Comparison of ENCODE assay signal across 8 cellular contexts in genomic region chr6:27754408-27754782, GRCh38.
DNase-seq lines count a peak whose midpoint lies in the region; ATAC-seq, FAIRE-seq and TF ChIP-seq lines count a peak whose summit lies in the region.

No MANE protein-coding gene starts in this region.

- DNase-seq in heart right ventricle (no peak), cardiac septum (ENCODE audit: low spot score) (no peak), immature natural killer cell (no peak), tibial nerve (ENCODE audit: low spot score in 2 of 2) (no peak), urothelium cell line (ENCODE audit: low spot score) (no peak), GOT3 (lab: John Stamatoyannopoulos, UW) (no peak), anterior cingulate cortex (lab: John Stamatoyannopoulos, UW) (no peak)
- no peak for DNase-seq in activated CD8-positive, alpha-beta T cell treated with anti-CD3 and anti-CD28 coated beads, Interleukin-2, amount 10 ng/mL, durations not matched to agents 7 days and 5 days

- no peak for TF ChIP-seq CTCF in heart right ventricle (IDR thresholded peaks at IDR 0.05)
- no peak for TF ChIP-seq CTCF in tibial nerve (IDR thresholded peaks at IDR 0.05)

- WGBS in heart right ventricle, 2 donors, result 20 to 24% methylated on average over 1 of the region's 1 CpG
- 0 to 3% methylated on average over 1 of the region's 1 CpG for WGBS in tibial nerve, 2 donors

- no peak for FAIRE-seq in urothelium cell line (lab: Jason Lieb, UNC)

- peaks cover 4% of the 10 kb centered on the region for H3K36me3 Mint-ChIP-seq in activated CD8-positive, alpha-beta T cell treated with anti-CD3 and anti-CD28 coated beads, Interleukin-2, amount 10 ng/mL, durations not matched to agents 7 days and 5 days (ENCODE audit: low read depth)
- no peaks in the 10 kb centered on the region for H3K36me3 Mint-ChIP-seq in immature natural killer cell

- intact Hi-C loops in heart right ventricle (cut with DNase I) (loop anchor here in 9 of 10 donors (5.0 to 10.0 kb wide), 8 partner anchors 143 to 592 kb away; no protein-coding TSS in a partner anchor), cardiac septum (cut with DNase I) (no loop called here)

- no peaks in the 10 kb centered on the region for H3K9me3 Mint-ChIP-seq in activated CD8-positive, alpha-beta T cell treated with anti-CD3 and anti-CD28 coated beads, Interleukin-2, amount 10 ng/mL, durations not matched to agents 7 days and 5 days (ENCODE audit: insufficient read depth)
- H3K9me3 Mint-ChIP-seq in immature natural killer cell, result no peaks in the 10 kb centered on the region

- H3K27me3 ChIP-seq in heart right ventricle, result peaks cover 6 to 39% (median 35%) of the 10 kb centered on the region in 7 donors
- peaks cover 0 to 43% of the 10 kb centered on the region in 2 donors for H3K27me3 ChIP-seq in tibial nerve

- H3K27me3 Mint-ChIP-seq in activated CD8-positive, alpha-beta T cell treated with anti-CD3 and anti-CD28 coated beads, Interleukin-2, amount 10 ng/mL, durations not matched to agents 7 days and 5 days (ENCODE audit: low read depth), result peaks cover 6% of the 10 kb centered on the region
- peaks cover 21 to 33% (median 33%) of the 10 kb centered on the region in 3 donors for H3K27me3 Mint-ChIP-seq in immature natural killer cell (ENCODE audit: low read depth in 3 of 3)

- POLR2A ChIA-PET in activated CD8-positive, alpha-beta T cell treated with anti-CD3 and anti-CD28 coated beads, Interleukin-2, amount 10 ng/mL, durations not matched to agents 7 days and 5 days (lab: Charles Lee), result interaction anchor here (1.1 to 3.0 kb wide), 9 partner anchors 53 to 622 kb away, joined by 3 to 16 read pairs (median 5); a partner anchor contains a TSS

- H3K9me3 ChIP-seq in heart right ventricle, result no peaks in the 10 kb centered on the region
- no peaks in the 10 kb centered on the region for H3K9me3 ChIP-seq in tibial nerve

- ATAC-seq in heart right ventricle, result no peak
- no peak for ATAC-seq in activated CD8-positive, alpha-beta T cell treated with anti-CD3 and anti-CD28 coated beads, Interleukin-2, amount 10 ng/mL, durations not matched to agents 7 days and 5 days

- H3K4me3 ChIP-seq in heart right ventricle, result peak overlapping the region in 9 of 10 donors; percentile 34 to 86 (median 71)
- H3K4me3 ChIP-seq in tibial nerve, result peak overlapping the region in 3 of 4 donors; percentile 55 to 68 (median 61)

- H3K27ac Mint-ChIP-seq in activated CD8-positive, alpha-beta T cell treated with anti-CD3 and anti-CD28 coated beads, Interleukin-2, amount 10 ng/mL, durations not matched to agents 7 days and 5 days, result no peak overlapping the region
- peak overlapping the region in 1 of 6 donors; percentile 99 for H3K27ac Mint-ChIP-seq in immature natural killer cell

- TF ChIP-seq EP300 in tibial nerve (IDR thresholded peaks at IDR 0.05), result no peak

- H3K4me3 Mint-ChIP-seq in activated CD8-positive, alpha-beta T cell treated with anti-CD3 and anti-CD28 coated beads, Interleukin-2, amount 10 ng/mL, durations not matched to agents 7 days and 5 days, result peak overlapping the region; percentile 78
- peak overlapping the region; percentile 9 to 87 (median 79) for H3K4me3 Mint-ChIP-seq in immature natural killer cell

- H3K4me1 ChIP-seq in heart right ventricle (peaks cover 0 to 17% (median 5%) of the 10 kb centered on the region in 9 donors), tibial nerve (peaks cover 0 to 15% (median 4%) of the 10 kb centered on the region in 4 donors)

- no peak overlapping the region for H3K27ac ChIP-seq in heart right ventricle
- H3K27ac ChIP-seq in tibial nerve, result no peak overlapping the region

- no peak for TF ChIP-seq POLR2A in tibial nerve (IDR thresholded peaks at IDR 0.05)

- peaks cover 43% of the 10 kb centered on the region for H3K4me1 Mint-ChIP-seq in activated CD8-positive, alpha-beta T cell treated with anti-CD3 and anti-CD28 coated beads, Interleukin-2, amount 10 ng/mL, durations not matched to agents 7 days and 5 days (ENCODE audit: low read depth)
- peaks cover 25 to 39% of the 10 kb centered on the region in 2 donors for H3K4me1 Mint-ChIP-seq in immature natural killer cell

- CTCF ChIA-PET in activated CD8-positive, alpha-beta T cell treated with anti-CD3 and anti-CD28 coated beads, Interleukin-2, amount 10 ng/mL, durations not matched to agents 7 days and 5 days (lab: Charles Lee), result interaction anchor here (0.7 to 6.3 kb wide), 13 partner anchors 17 to 627 kb away, joined by 3 to 66 read pairs (median 5); no protein-coding TSS in a partner anchor

- H3K36me3 ChIP-seq in heart right ventricle (no peaks in the 10 kb centered on the region), tibial nerve (no peaks in the 10 kb centered on the region)
